31 cellular contexts compared by ENCODE assay signal in the genomic region with DNA sequence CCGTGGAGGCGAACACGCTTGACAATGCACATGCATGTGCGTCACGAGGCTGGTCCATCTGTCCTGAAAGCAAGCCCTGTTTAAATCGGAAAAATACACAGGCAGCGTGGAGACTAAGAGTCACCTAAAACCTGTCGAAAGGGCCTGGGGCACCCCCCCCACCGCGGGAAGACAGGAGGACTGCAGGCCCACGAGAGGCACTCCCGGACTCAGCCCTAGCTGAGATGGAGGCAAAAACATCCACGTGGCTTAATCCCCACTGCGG.
"Had no signal": no experiment of that assay in that cellular context is flagged by ENCODE, and none has a peak within 500 bp of the region (broad histone marks: within the 10 kb centered on the region; RNA-seq: fewer than 3 reads in every experiment).

No MANE protein-coding gene starts in this region.

- DNase-seq: activated CD4-positive, alpha-beta memory T cell treated with anti-CD3 and anti-CD28 coated beads for 36 hours; activated CD4-positive, alpha-beta T cell treated with anti-CD3 and anti-CD28 coated beads for 36 hours; activated CD4-positive, alpha-beta T cell treated with anti-CD3 and anti-CD28 coated beads, Interleukin-2, amount 10 ng/mL, durations not matched to agents 24 days and 14 days; activated CD4-positive, CD25-positive, alpha-beta regulatory T cell; activated CD4-positive, CD25-positive, alpha-beta regulatory T cell treated with anti-CD3 and anti-CD28 coated beads, Interleukin-2, amount 50 U/mL, for 72 hours; activated CD8-positive, alpha-beta memory T cell treated with anti-CD3 and anti-CD28 coated beads, Interleukin-2, amount 10 ng/mL, durations not matched to agents 7 days and 5 days; activated CD8-positive, alpha-beta memory T cell treated with anti-CD3 and anti-CD28 coated beads, Interleukin-2, amount 50 U/mL, for 4 hours; activated CD8-positive, alpha-beta T cell treated with anti-CD3 and anti-CD28 coated beads, Interleukin-2, amount 10 ng/mL, durations not matched to agents 7 days and 5 days; activated effector memory CD4-positive, alpha-beta T cell treated with anti-CD3 and anti-CD28 coated beads, Interleukin-2, amount 50 U/mL, for 16 hours; activated naive CD4-positive, alpha-beta T cell treated with anti-CD3 and anti-CD28 coated beads for 36 hours; activated naive CD8-positive, alpha-beta T cell treated with anti-CD3 and anti-CD28 coated beads for 36 hours; activated naive CD8-positive, alpha-beta T cell treated with anti-CD3 and anti-CD28 coated beads, Interleukin-2, amount 50 U/mL, for 24 hours; activated T-cell treated with anti-CD3 and anti-CD28 coated beads, Interleukin-2, amount 50 U/mL, for 1 hour; activated T-cell treated with anti-CD3 and anti-CD28 coated beads, Interleukin-2, amount 50 U/mL, for 48 hours; adrenal gland; amygdala; body of pancreas; caudate nucleus; cortex of kidney; dermis blood vessel endothelial cell; effector CD4-positive, alpha-beta T cell; effector memory CD8-positive, alpha-beta T cell; foreskin fibroblast; T-helper 1 cell; T-helper 17 cell; T1000; WERI-Rb-1 had no signal

- H3K36me3 Mint-ChIP-seq: activated CD4-positive, alpha-beta memory T cell treated with anti-CD3 and anti-CD28 coated beads for 36 hours; activated CD8-positive, alpha-beta memory T cell treated with anti-CD3 and anti-CD28 coated beads, Interleukin-2, amount 10 ng/mL, durations not matched to agents 7 days and 5 days; activated naive CD8-positive, alpha-beta T cell treated with anti-CD3 and anti-CD28 coated beads for 36 hours had no signal

- H3K27ac ChIP-seq: adrenal gland, WERI-Rb-1 had no signal

- H3K27me3 Mint-ChIP-seq: activated CD4-positive, alpha-beta memory T cell treated with anti-CD3 and anti-CD28 coated beads for 36 hours; activated CD4-positive, alpha-beta T cell treated with anti-CD3 and anti-CD28 coated beads for 36 hours; activated CD4-positive, alpha-beta T cell treated with anti-CD3 and anti-CD28 coated beads, Interleukin-2, amount 10 ng/mL, durations not matched to agents 24 days and 14 days; activated CD8-positive, alpha-beta memory T cell treated with anti-CD3 and anti-CD28 coated beads, Interleukin-2, amount 10 ng/mL, durations not matched to agents 7 days and 5 days; activated naive CD4-positive, alpha-beta T cell treated with anti-CD3 and anti-CD28 coated beads, Interleukin-2, amount 50 U/mL, for 24 hours; activated naive CD8-positive, alpha-beta T cell treated with anti-CD3 and anti-CD28 coated beads for 36 hours; activated naive CD8-positive, alpha-beta T cell treated with anti-CD3 and anti-CD28 coated beads, Interleukin-2, amount 50 U/mL, for 24 hours; T-helper 17 cell had no signal

- H3K9me3 Mint-ChIP-seq: activated CD4-positive, alpha-beta memory T cell treated with anti-CD3 and anti-CD28 coated beads for 36 hours; activated CD4-positive, alpha-beta T cell treated with anti-CD3 and anti-CD28 coated beads, Interleukin-2, amount 10 ng/mL, durations not matched to agents 24 days and 14 days; activated naive CD4-positive, alpha-beta T cell treated with anti-CD3 and anti-CD28 coated beads for 36 hours; activated naive CD4-positive, alpha-beta T cell treated with anti-CD3 and anti-CD28 coated beads, Interleukin-2, amount 50 U/mL, for 24 hours; activated naive CD8-positive, alpha-beta T cell treated with anti-CD3 and anti-CD28 coated beads for 36 hours; activated naive CD8-positive, alpha-beta T cell treated with anti-CD3 and anti-CD28 coated beads, Interleukin-2, amount 50 U/mL, for 24 hours; activated T-helper 1 cell treated with anti-CD3 and anti-CD28 coated beads, Interleukin-12 subunit alpha, Interleukin-12 subunit beta, Interleukin-2, Interleukin-4 antibody, amounts not matched to agents 30 ng/mL and 10 ng/mL and 1 ng/mL, durations not matched to agents 14 hours and 24 hours and 36 hours; activated T-helper 2 cell treated with anti-CD3 and anti-CD28 coated beads, Interferon-gamma antibody, Interleukin-2, Interleukin-4, amounts not matched to agents 10 μg/mL and 5 μg/mL and 100 μg/mL, durations not matched to agents 14 hours and 24 hours and 36 hours; effector memory CD8-positive, alpha-beta T cell; T-helper 2 cell treated with Interferon-gamma antibody and Interleukin-4, amounts not matched to agents 5 μg/mL and 100 μg/mL, for 36 hours had no signal

- H3K4me3 Mint-ChIP-seq: activated CD4-positive, alpha-beta memory T cell treated with anti-CD3 and anti-CD28 coated beads for 36 hours; activated CD4-positive, alpha-beta T cell treated with anti-CD3 and anti-CD28 coated beads for 36 hours; activated CD4-positive, alpha-beta T cell treated with anti-CD3 and anti-CD28 coated beads, Interleukin-2, amount 10 ng/mL, durations not matched to agents 24 days and 14 days; activated CD8-positive, alpha-beta memory T cell treated with anti-CD3 and anti-CD28 coated beads, Interleukin-2, amount 10 ng/mL, durations not matched to agents 7 days and 5 days; activated CD8-positive, alpha-beta T cell treated with anti-CD3 and anti-CD28 coated beads, Interleukin-2, amount 10 ng/mL, durations not matched to agents 7 days and 5 days; activated naive CD4-positive, alpha-beta T cell treated with anti-CD3 and anti-CD28 coated beads for 36 hours; activated naive CD4-positive, alpha-beta T cell treated with anti-CD3 and anti-CD28 coated beads, Interleukin-2, amount 50 U/mL, for 24 hours; activated naive CD8-positive, alpha-beta T cell treated with anti-CD3 and anti-CD28 coated beads for 36 hours; activated naive CD8-positive, alpha-beta T cell treated with anti-CD3 and anti-CD28 coated beads, Interleukin-2, amount 50 U/mL, for 24 hours; activated T-helper 1 cell treated with anti-CD3 and anti-CD28 coated beads, Interleukin-12 subunit alpha, Interleukin-12 subunit beta, Interleukin-2, Interleukin-4 antibody, amounts not matched to agents 30 ng/mL and 10 ng/mL and 1 ng/mL, durations not matched to agents 14 hours and 24 hours and 36 hours; effector memory CD8-positive, alpha-beta T cell; T-helper 17 cell; T-helper 2 cell treated with Interferon-gamma antibody and Interleukin-4, amounts not matched to agents 5 μg/mL and 100 μg/mL, for 36 hours had no signal

- ATAC-seq: activated CD4-positive, alpha-beta T cell treated with anti-CD3 and anti-CD28 coated beads for 36 hours; activated CD8-positive, alpha-beta memory T cell treated with anti-CD3 and anti-CD28 coated beads, Interleukin-2, amount 10 ng/mL, durations not matched to agents 7 days and 5 days; activated CD8-positive, alpha-beta T cell treated with anti-CD3 and anti-CD28 coated beads, Interleukin-2, amount 10 ng/mL, durations not matched to agents 7 days and 5 days; activated naive CD8-positive, alpha-beta T cell treated with anti-CD3 and anti-CD28 coated beads, Interleukin-2, amount 50 U/mL, for 24 hours; body of pancreas; effector memory CD8-positive, alpha-beta T cell; T-helper 17 cell had no signal

- H3K4me1 ChIP-seq: adrenal gland, body of pancreas had no signal

- H3K27ac Mint-ChIP-seq: activated CD4-positive, alpha-beta memory T cell treated with anti-CD3 and anti-CD28 coated beads for 36 hours; activated CD4-positive, alpha-beta T cell treated with anti-CD3 and anti-CD28 coated beads for 36 hours; activated CD4-positive, alpha-beta T cell treated with anti-CD3 and anti-CD28 coated beads, Interleukin-2, amount 10 ng/mL, durations not matched to agents 24 days and 14 days; activated CD8-positive, alpha-beta memory T cell treated with anti-CD3 and anti-CD28 coated beads, Interleukin-2, amount 10 ng/mL, durations not matched to agents 7 days and 5 days; activated CD8-positive, alpha-beta T cell treated with anti-CD3 and anti-CD28 coated beads, Interleukin-2, amount 10 ng/mL, durations not matched to agents 7 days and 5 days; activated naive CD4-positive, alpha-beta T cell treated with anti-CD3 and anti-CD28 coated beads for 36 hours; activated naive CD4-positive, alpha-beta T cell treated with anti-CD3 and anti-CD28 coated beads, Interleukin-2, amount 50 U/mL, for 24 hours; activated naive CD8-positive, alpha-beta T cell treated with anti-CD3 and anti-CD28 coated beads for 36 hours; activated naive CD8-positive, alpha-beta T cell treated with anti-CD3 and anti-CD28 coated beads, Interleukin-2, amount 50 U/mL, for 24 hours; activated T-helper 1 cell treated with anti-CD3 and anti-CD28 coated beads, Interleukin-12 subunit alpha, Interleukin-12 subunit beta, Interleukin-2, Interleukin-4 antibody, amounts not matched to agents 30 ng/mL and 10 ng/mL and 1 ng/mL, durations not matched to agents 14 hours and 24 hours and 36 hours; activated T-helper 2 cell treated with anti-CD3 and anti-CD28 coated beads, Interferon-gamma antibody, Interleukin-2, Interleukin-4, amounts not matched to agents 10 μg/mL and 5 μg/mL and 100 μg/mL, durations not matched to agents 14 hours and 24 hours and 36 hours; effector memory CD8-positive, alpha-beta T cell; T-helper 2 cell treated with Interferon-gamma antibody and Interleukin-4, amounts not matched to agents 5 μg/mL and 100 μg/mL, for 36 hours had no signal

- H3K4me1 Mint-ChIP-seq: activated CD4-positive, alpha-beta T cell treated with anti-CD3 and anti-CD28 coated beads for 36 hours; activated CD4-positive, alpha-beta T cell treated with anti-CD3 and anti-CD28 coated beads, Interleukin-2, amount 10 ng/mL, durations not matched to agents 24 days and 14 days; activated CD8-positive, alpha-beta memory T cell treated with anti-CD3 and anti-CD28 coated beads, Interleukin-2, amount 10 ng/mL, durations not matched to agents 7 days and 5 days; activated naive CD4-positive, alpha-beta T cell treated with anti-CD3 and anti-CD28 coated beads, Interleukin-2, amount 50 U/mL, for 24 hours; activated naive CD8-positive, alpha-beta T cell treated with anti-CD3 and anti-CD28 coated beads for 36 hours; activated naive CD8-positive, alpha-beta T cell treated with anti-CD3 and anti-CD28 coated beads, Interleukin-2, amount 50 U/mL, for 24 hours had no signal

- H3K27me3 ChIP-seq: adrenal gland, body of pancreas had no signal

- H3K4me3 ChIP-seq: adrenal gland, body of pancreas had no signal
